8 cellular contexts compared by ENCODE assay signal in the genomic region with DNA sequence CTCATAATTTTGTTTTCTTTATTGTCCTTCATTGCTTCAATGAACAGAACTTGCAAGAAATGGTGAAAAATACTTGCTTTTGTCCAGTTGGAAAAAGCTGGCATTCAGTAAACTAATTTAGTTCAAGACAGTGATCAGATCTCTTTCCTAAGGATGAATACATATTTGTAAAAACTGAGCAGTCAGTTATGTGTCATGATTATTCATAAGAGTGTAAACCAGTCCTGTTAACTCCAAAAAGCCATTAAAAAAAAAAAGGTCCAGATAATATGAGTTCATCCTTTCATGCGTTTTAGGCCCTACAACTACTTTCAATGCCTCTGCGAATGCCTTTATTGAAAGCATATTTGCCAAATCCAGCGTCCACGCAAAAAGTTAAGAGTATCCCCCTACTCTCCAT. TPM values are rescaled to one million over a fixed set of nuclear protein-coding genes. Genes with fewer than 3 reads are reported as not detected.
DNase-seq lines count a peak whose midpoint lies in the region; ATAC-seq and TF ChIP-seq lines count a peak whose summit lies in the region.

No MANE protein-coding gene starts in this region.

- POLR2A ChIA-PET in activated CD8-positive, alpha-beta T cell treated with anti-CD3 and anti-CD28 coated beads for 36 hours (lab: Charles Lee) = no interaction called here

- peaks cover 9% of the 10 kb centered on the region for H3K27me3 Mint-ChIP-seq in activated CD8-positive, alpha-beta memory T cell treated with anti-CD3 and anti-CD28 coated beads, Interleukin-2, amount 10 ng/mL, durations not matched to agents 7 days and 5 days
- no peaks in the 10 kb centered on the region for H3K27me3 Mint-ChIP-seq in activated CD8-positive, alpha-beta T cell treated with anti-CD3 and anti-CD28 coated beads for 36 hours

- TF ChIP-seq EP300 in suprapubic skin (IDR thresholded peaks at IDR 0.05) = no peak

- peak overlapping the region; percentile 67 for H3K9ac ChIP-seq in iPS-18a (ENCODE audit: low read length)

- ATAC-seq in activated CD8-positive, alpha-beta memory T cell treated with anti-CD3 and anti-CD28 coated beads, Interleukin-2, amount 10 ng/mL, durations not matched to agents 7 days and 5 days = no peak
- peak; percentile 3 for ATAC-seq in activated CD8-positive, alpha-beta T cell treated with anti-CD3 and anti-CD28 coated beads for 36 hours
- no peak for ATAC-seq in GM21723 (IDR thresholded peaks at IDR 0.05; ENCODE audit: unreplicated experiment)

- H3K27me3 ChIP-seq in iPS-18a (ENCODE audit: control insufficient read depth, insufficient read depth, low read length) (no peaks in the 10 kb centered on the region), suprapubic skin (no peaks in the 10 kb centered on the region)

- H3K9me3 ChIP-seq in iPS-18a (ENCODE audit: control insufficient read depth, low read depth, low read length) (no peaks in the 10 kb centered on the region), suprapubic skin (no peaks in the 10 kb centered on the region)

- no peaks in the 10 kb centered on the region for H3K9me3 Mint-ChIP-seq in activated CD8-positive, alpha-beta memory T cell treated with anti-CD3 and anti-CD28 coated beads, Interleukin-2, amount 10 ng/mL, durations not matched to agents 7 days and 5 days (ENCODE audit: low read depth)
- H3K9me3 Mint-ChIP-seq in activated CD8-positive, alpha-beta T cell treated with anti-CD3 and anti-CD28 coated beads for 36 hours = no peaks in the 10 kb centered on the region

- 1% methylated on average over 4 of the region's 4 CpGs for WGBS in suprapubic skin

- H3K27ac ChIP-seq in iPS-18a (ENCODE audit: low read length) = no peak overlapping the region
- H3K27ac ChIP-seq in suprapubic skin = peak overlapping the region; percentile 49

- H3K36me3 Mint-ChIP-seq in activated CD8-positive, alpha-beta memory T cell treated with anti-CD3 and anti-CD28 coated beads, Interleukin-2, amount 10 ng/mL, durations not matched to agents 7 days and 5 days = peaks cover 5% of the 10 kb centered on the region
- peaks cover 20% of the 10 kb centered on the region for H3K36me3 Mint-ChIP-seq in activated CD8-positive, alpha-beta T cell treated with anti-CD3 and anti-CD28 coated beads for 36 hours (ENCODE audit: low read depth)

- no peak for DNase-seq in activated CD8-positive, alpha-beta memory T cell treated with anti-CD3 and anti-CD28 coated beads, Interleukin-2, amount 10 ng/mL, durations not matched to agents 7 days and 5 days
- DNase-seq in activated CD8-positive, alpha-beta memory T cell treated with anti-CD3 and anti-CD28 coated beads, Interleukin-2, amount 50 U/mL, for 48 hours = no peak
- no peak for DNase-seq in activated CD8-positive, alpha-beta T cell treated with anti-CD3 and anti-CD28 coated beads for 36 hours
- DNase-seq in suprapubic skin (ENCODE audit: low spot score in 2 of 2) = no peak
- no peak for DNase-seq in erythroblast (lab: John Stamatoyannopoulos, UW)
- no peak for DNase-seq in SK-N-DZ (ENCODE audit: low spot score)

- peaks cover 23% of the 10 kb centered on the region for H3K36me3 ChIP-seq in iPS-18a (ENCODE audit: control insufficient read depth, low read depth, low read length)
- peaks cover 18% of the 10 kb centered on the region for H3K36me3 ChIP-seq in suprapubic skin

- no peak for TF ChIP-seq CTCF in activated CD8-positive, alpha-beta T cell treated with anti-CD3 and anti-CD28 coated beads for 36 hours (IDR thresholded peaks at IDR 0.05)
- TF ChIP-seq CTCF in suprapubic skin (IDR thresholded peaks at IDR 0.05) = no peak

- no peak for TF ChIP-seq POLR2A in suprapubic skin (IDR thresholded peaks at IDR 0.05)
- no peak for TF ChIP-seq POLR2A in erythroblast (IDR thresholded peaks at IDR 0.05; ENCODE audit: low read length)

- peak overlapping the region; percentile 93 for H3K27ac Mint-ChIP-seq in activated CD8-positive, alpha-beta memory T cell treated with anti-CD3 and anti-CD28 coated beads, Interleukin-2, amount 10 ng/mL, durations not matched to agents 7 days and 5 days
- peak overlapping the region; percentile 91 for H3K27ac Mint-ChIP-seq in activated CD8-positive, alpha-beta T cell treated with anti-CD3 and anti-CD28 coated beads for 36 hours

- H3K4me1 ChIP-seq in iPS-18a (ENCODE audit: control insufficient read depth, low read depth, low read length) (peaks cover 5% of the 10 kb centered on the region), suprapubic skin (peaks cover 19% of the 10 kb centered on the region)

- H3K4me3 ChIP-seq in iPS-18a (ENCODE audit: low read length) = peak overlapping the region; percentile 91
- peak overlapping the region; percentile 96 for H3K4me3 ChIP-seq in suprapubic skin

- peaks cover 26% of the 10 kb centered on the region for H3K4me1 Mint-ChIP-seq in activated CD8-positive, alpha-beta memory T cell treated with anti-CD3 and anti-CD28 coated beads, Interleukin-2, amount 10 ng/mL, durations not matched to agents 7 days and 5 days
- H3K4me1 Mint-ChIP-seq in activated CD8-positive, alpha-beta T cell treated with anti-CD3 and anti-CD28 coated beads for 36 hours (ENCODE audit: low read depth) = peaks cover 48% of the 10 kb centered on the region

- H3K4me3 Mint-ChIP-seq in activated CD8-positive, alpha-beta memory T cell treated with anti-CD3 and anti-CD28 coated beads, Interleukin-2, amount 10 ng/mL, durations not matched to agents 7 days and 5 days = peak overlapping the region; percentile 98
- H3K4me3 Mint-ChIP-seq in activated CD8-positive, alpha-beta T cell treated with anti-CD3 and anti-CD28 coated beads for 36 hours = peak overlapping the region; percentile 96

- CTCF ChIA-PET in activated CD8-positive, alpha-beta memory T cell treated with anti-CD3 and anti-CD28 coated beads, Interleukin-2, amount 10 ng/mL, durations not matched to agents 7 days and 5 days (lab: Charles Lee) = interaction anchor here (0.7 to 5.5 kb wide), 2 partner anchors 126 to 701 kb away, joined by 4 to 44 read pairs; a partner anchor contains a TSS
- CTCF ChIA-PET in activated CD8-positive, alpha-beta T cell treated with anti-CD3 and anti-CD28 coated beads for 36 hours (lab: Charles Lee) = interaction anchor here (2.8 to 9.7 kb wide), 2 partner anchors 23 to 126 kb away, joined by 11 to 70 read pairs; a partner anchor contains a TSS

- intact Hi-C loops in activated CD8-positive, alpha-beta T cell treated with anti-CD3 and anti-CD28 coated beads for 36 hours (cut with micrococcal nuclease) = loop anchor here (5.0 kb wide), 1 partner anchor 125 kb away; a partner anchor contains a TSS

RNA-seq across cellular contexts. Expression of a gene that starts 0.6 kb away (rescaled TPM):
- 10 to 100 TPM; 11.5 to 14.7 TPM for total RNA-seq in activated CD8-positive, alpha-beta memory T cell treated with anti-CD3 and anti-CD28 coated beads, Interleukin-2, amount 10 ng/mL, durations not matched to agents 7 days and 5 days
- total RNA-seq in activated CD8-positive, alpha-beta T cell treated with anti-CD3 and anti-CD28 coated beads for 36 hours = 10 to 100 TPM; 13.2 to 17.5 TPM
- 10 to 100 TPM in 3 of 4 donors, 1 to 10 TPM in 1; 9.6 to 18.6 (median 13.8) TPM for total RNA-seq in suprapubic skin
- polyA plus RNA-seq in SK-N-DZ (2014; cell fraction: cytosol; rRNA removed) = 27.0 and 31.6 TPM in 2 replicates
- polyA plus RNA-seq in SK-N-DZ (2014; cell fraction: nucleus; rRNA removed) = 36.8 and 49.5 TPM in 2 replicates

RNA-seq across cellular contexts. Expression of a gene that starts 0.7 kb away (rescaled TPM):
- total RNA-seq in activated CD8-positive, alpha-beta memory T cell treated with anti-CD3 and anti-CD28 coated beads, Interleukin-2, amount 10 ng/mL, durations not matched to agents 7 days and 5 days = 1 to 10 TPM in 1 of 2 experiments, under 1 TPM in 1; 0.91 to 1.3 TPM
- total RNA-seq in activated CD8-positive, alpha-beta T cell treated with anti-CD3 and anti-CD28 coated beads for 36 hours = 1 to 10 TPM; 1.5 to 1.6 TPM
- total RNA-seq in suprapubic skin = 1 to 10 TPM in 3 of 4 donors, under 1 TPM in 1; 0.95 to 3.5 (median 1.6) TPM
- 3.7 and 4.0 TPM in 2 replicates for polyA plus RNA-seq in SK-N-DZ (2014; cell fraction: cytosol; rRNA removed)
- 8.0 and 9.6 TPM in 2 replicates for polyA plus RNA-seq in SK-N-DZ (2014; cell fraction: nucleus; rRNA removed)
